Comparison of ENCODE assay signal across 8 cellular contexts in genomic region chr11:62108017-62108750, GRCh38. TPM values are rescaled to one million over a fixed set of nuclear protein-coding genes. Genes with fewer than 3 reads are reported as not detected.
A peak's percentile ranks its signal among the peaks of the same experiment; 100 is the strongest.
DNase-seq lines count a peak whose midpoint lies in the region; ATAC-seq and TF ChIP-seq lines count a peak whose summit lies in the region.

No MANE protein-coding gene starts in this region.

- intact Hi-C loops in posterior vena cava (cut with DNase I) = loop anchor here (2.0 to 10.0 kb wide), 5 partner anchors 203 to 316 kb away; partner anchors contain the start of genes FEN1 (in 2 of the 2) and TMEM258 (in 2 of the 2)

- H3K27ac ChIP-seq in MM.1S (ENCODE audit: low read length) = no peak overlapping the region

- H3F3A ChIP-seq in MM.1S (ENCODE audit: insufficient read depth, low read length) = no peaks in the 10 kb centered on the region

- no peaks in the 10 kb centered on the region for H4K20me1 ChIP-seq in MM.1S (ENCODE audit: insufficient read depth, low read length)

- no peak for ATAC-seq in HG03460 (IDR thresholded peaks at IDR 0.05; ENCODE audit: unreplicated experiment)

- no peaks in the 10 kb centered on the region for H3K9me3 ChIP-seq in MM.1S (replicated peaks; ENCODE audit: insufficient read depth, low read length)

- no peaks in the 10 kb centered on the region for H3K4me1 ChIP-seq in MM.1S (ENCODE audit: low read length)

- H3K4me3 ChIP-seq in MM.1S (ENCODE audit: low read length) = no peak overlapping the region

- no peak overlapping the region; the same call in 1 of the 2 replicates for H3K9ac ChIP-seq in MM.1S (ENCODE audit: low read length)

- H3K9me2 ChIP-seq in MM.1S (replicated peaks; ENCODE audit: insufficient read depth, low read length) = no peaks in the 10 kb centered on the region

- TF ChIP-seq CTCF in MM.1S (IDR thresholded peaks at IDR 0.05; ENCODE audit: low read length) = peak; percentile 84

- H3K79me2 ChIP-seq in MM.1S (ENCODE audit: low read length) = no peaks in the 10 kb centered on the region

- no peaks in the 10 kb centered on the region for H3K36me3 ChIP-seq in MM.1S (replicated peaks; ENCODE audit: insufficient read depth, low read length)

- peaks cover 11% of the 10 kb centered on the region; the same call in 1 of the 2 replicates for H3K27me3 ChIP-seq in MM.1S (replicated peaks; ENCODE audit: insufficient read depth, low read length)

- H2AFZ ChIP-seq in MM.1S (ENCODE audit: low read length) = no peak overlapping the region

- H3K4me2 ChIP-seq in MM.1S (ENCODE audit: low read depth, low read length) = no peak overlapping the region

- DNase-seq in stimulated activated CD4-positive, alpha-beta T cell treated with anti-CD3 and anti-CD28 coated beads, Interleukin-1b, Interleukin-23, amount 100 ng/mL, for 48 hours = peak; percentile 25
- no peak for DNase-seq in stimulated activated CD4-positive, alpha-beta T cell treated with anti-CD3 and anti-CD28 coated beads, Interleukin-2, amount 100 ng/mL, for 24 hours
- DNase-seq in MM.1S = peak; percentile 65
- peak; percentile 66 to 67 for DNase-seq in SHP77 (lab: John Stamatoyannopoulos, UW)
- peak; percentile 71 for DNase-seq in dedifferentiated amniotic fluid mesenchymal stem cell (ENCODE audit: extremely low spot score)
- peak; percentile 72 to 83 for DNase-seq in lung microvascular endothelial cell (ENCODE audit: low read depth in 2 of 2)
- no peak for DNase-seq in posterior vena cava (ENCODE audit: low spot score)

RNA-seq across cellular contexts. Expression of gene INCENP, which starts 15.6 kb away (rescaled TPM):
- 9.9 and 14.6 TPM in 2 replicates for total RNA-seq in lung microvascular endothelial cell
- total RNA-seq in posterior vena cava = 10 to 100 TPM; 11.8 to 22.4 TPM

Comparison
In these comparisons a context has a peak if more than half of its experiments do, and no peak if none do; other contexts are left out.
1. DNase-seq: peak in stimulated activated CD4-positive, alpha-beta T cell treated with anti-CD3 and anti-CD28 coated beads, Interleukin-1b, Interleukin-23, amount 100 ng/mL, for 48 hours (single experiment), MM.1S (single experiment), SHP77 (2 of 2), dedifferentiated amniotic fluid mesenchymal stem cell (single experiment) and lung microvascular endothelial cell (2 of 2); none in stimulated activated CD4-positive, alpha-beta T cell treated with anti-CD3 and anti-CD28 coated beads, Interleukin-2, amount 100 ng/mL, for 24 hours (0 of 2) and posterior vena cava (single experiment).